21 cellular contexts compared by ENCODE assay signal in genomic region chr5:33711094-33711670, GRCh38.
"Had no signal": no experiment of that assay in that cellular context is flagged by ENCODE, and none has a peak within 500 bp of the region (broad histone marks: within the 10 kb centered on the region; RNA-seq: fewer than 3 reads in every experiment).

No MANE protein-coding gene starts in this region.

- H3K4me3 ChIP-seq: dorsolateral prefrontal cortex, mucosa of descending colon, ovary, right lobe of liver, tibial artery had no signal

- H3K9me3 ChIP-seq: ovary had no signal

- H3K27me3 ChIP-seq: dorsolateral prefrontal cortex, foreskin keratinocyte, ovary, right lobe of liver, tibial artery had no signal

- ATAC-seq: activated CD8-positive, alpha-beta T cell treated with anti-CD3 and anti-CD28 coated beads for 36 hours; activated T-helper 17 cell treated with anti-CD3 and anti-CD28 coated beads, Interleukin-2, amount 50 U/mL, for 72 hours; foreskin keratinocyte; mucosa of descending colon; naive thymus-derived CD8-positive, alpha-beta T cell; right lobe of liver had no signal

- DNase-seq: activated CD4-positive, alpha-beta T cell treated with anti-CD3 and anti-CD28 coated beads, Interleukin-2, amount 10 ng/mL, durations not matched to agents 24 days and 14 days; activated CD8-positive, alpha-beta T cell treated with anti-CD3 and anti-CD28 coated beads for 36 hours; activated naive CD4-positive, alpha-beta T cell; activated naive CD8-positive, alpha-beta T cell treated with anti-CD3 and anti-CD28 coated beads for 36 hours; activated T-cell treated with anti-CD3 and anti-CD28 coated beads, Interleukin-2, amount 50 U/mL, for 1 hour; amniotic stem cell; dorsolateral prefrontal cortex; foreskin keratinocyte; kidney glomerular epithelial cell; mesenchymal stem cell; mucosa of descending colon; naive thymus-derived CD8-positive, alpha-beta T cell; ovary; right lobe of liver; stimulated activated CD4-positive, alpha-beta T cell treated with anti-CD3 and anti-CD28 coated beads, Interleukin-12 subunit alpha, Interleukin-12 subunit beta, amount 100 ng/mL, for 4 hours; stimulated activated CD4-positive, alpha-beta T cell treated with anti-CD3 and anti-CD28 coated beads, Interleukin-1b, Interleukin-23, amount 100 ng/mL, for 48 hours; stimulated activated CD8-positive, alpha-beta memory T cell treated with anti-CD3 and anti-CD28 coated beads, Interleukin-4, amount 100 ng/mL, for 48 hours; stimulated activated naive CD4-positive, alpha-beta T cell; T1000; tibial artery had no signal

- H3K36me3 ChIP-seq: ovary, right lobe of liver, tibial artery had no signal

- H3K27ac ChIP-seq: dorsolateral prefrontal cortex, foreskin keratinocyte, ovary, right lobe of liver, tibial artery had no signal

- H3K4me1 ChIP-seq: foreskin keratinocyte had no signal
